10 cellular contexts compared by ENCODE assay signal in the genomic region with DNA sequence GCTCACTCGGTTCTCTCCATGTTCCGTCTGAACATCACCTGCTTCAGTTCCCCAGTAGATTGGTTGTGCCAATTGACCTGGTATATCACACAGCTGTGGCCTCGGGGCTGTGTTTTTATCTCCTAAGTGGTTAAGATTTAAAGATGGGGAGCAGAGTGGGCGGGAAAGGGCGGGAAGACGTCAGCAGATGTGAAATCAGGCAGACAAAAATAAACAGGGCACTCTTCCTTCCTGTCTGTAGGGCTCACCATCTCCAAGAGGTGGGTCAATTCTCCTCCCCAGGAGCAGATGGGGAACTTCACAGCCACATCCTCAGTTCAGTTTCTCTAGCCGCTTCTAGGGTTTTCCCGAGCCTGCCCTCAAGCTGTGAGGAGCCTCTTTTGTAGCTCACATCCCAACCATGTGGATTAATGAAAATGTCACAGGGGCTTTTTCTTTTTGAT. TPM values are rescaled to one million over a fixed set of nuclear protein-coding genes. Genes with fewer than 3 reads are reported as not detected.
DNase-seq lines count a peak whose midpoint lies in the region; ATAC-seq, FAIRE-seq and TF ChIP-seq lines count a peak whose summit lies in the region.
"Had no signal": no experiment of that assay in that cellular context is flagged by ENCODE, and none has a peak within 500 bp of the region (broad histone marks: within the 10 kb centered on the region; RNA-seq: fewer than 3 reads in every experiment).

No MANE protein-coding gene starts in this region.

- peak overlapping the region; percentile 5; the same call in 1 of the 2 replicates for H3K9ac ChIP-seq in BLaER1
- H3K9ac ChIP-seq in K562 (ENCODE audit: insufficient read depth in 1 of 2, low read depth in 2 of 2, low read length in 2 of 2), result no peak overlapping the region

- WGBS in K562 (ENCODE audit: insufficient coverage, low coverage, missing lambda C conversion rate), result 19% methylated on average over 8 of the region's 8 CpGs

- H3K9me3 ChIP-seq in BLaER1, result peaks cover 19% of the 10 kb centered on the region
- H3K9me3 ChIP-seq in K562 (replicated peaks; ENCODE audit: control insufficient read depth, insufficient read depth, low read depth, low read length), result peaks cover 6% of the 10 kb centered on the region; the same call in 1 of the 2 replicates

- POLR2A ChIA-PET in K562 (lab: Yijun Ruan, JAX), result interaction anchor here (0.7 to 1.0 kb wide), 2 partner anchors 9 to 22 kb away, joined by 3 read pairs; no protein-coding TSS in a partner anchor

- DNase-seq in KG1 (lab: John Stamatoyannopoulos, UW), result peak; percentile 19
- no peak for DNase-seq in K562 (ENCODE audit: extremely low read depth in 1 of 4, low spot score in 3 of 4)
- DNase-seq in hippocampal formation (lab: John Stamatoyannopoulos, UW), result no peak
- DNase-seq in frontal cortex (ENCODE audit: low spot score in 2 of 2), result no peak
- DNase-seq in putamen (ENCODE audit: low spot score), result no peak

- in situ Hi-C loops in K562 (cut with MboI), result no loop called here

- ATAC-seq in GM19438 (IDR thresholded peaks at IDR 0.05; ENCODE audit: low read depth, unreplicated experiment), result peak; percentile 45
- no peak for ATAC-seq in K562
- ATAC-seq in esophagus mucosa, result no peak

- peak overlapping the region; percentile 20; the same call in 1 of the 2 replicates for H3K27ac ChIP-seq in BLaER1
- H3K27ac ChIP-seq in K562 (ENCODE audit: extremely low read depth, low read depth, low read length), result no peak overlapping the region
- H3K27ac ChIP-seq: VCaP had no signal

- no peaks in the 10 kb centered on the region for H3K79me2 ChIP-seq in K562 (ENCODE audit: control insufficient read depth, insufficient read depth, low read length)

- TF ChIP-seq RAD21 in K562 (CRISPR knock-in tag; conservative IDR thresholded peaks at IDR 0.05 in 1 of 2, IDR thresholded peaks at IDR 0.05 in 1 of 2), result no peak

- no peak for TF ChIP-seq CTCF in K562 (IDR thresholded peaks at IDR 0.05 in 2 of 3, conservative IDR thresholded peaks at IDR 0.05 in 1 of 3; ENCODE audit: insufficient read depth in 2 of 3, low read depth in 1 of 3, low read length in 3 of 3)

- H3K4me2 ChIP-seq in BLaER1 (peak overlapping the region; percentile 74), K562 (ENCODE audit: insufficient read depth, low read length) (no peak overlapping the region)

- H3K27me3 ChIP-seq in BLaER1 (no peaks in the 10 kb centered on the region), K562 (ENCODE audit: control insufficient read depth in 2 of 2, insufficient read depth in 2 of 2, low read length in 2 of 2) (no peaks in the 10 kb centered on the region; a peak in 1 of 5 replicates)

- no peak for TF ChIP-seq EP300 in K562 (IDR thresholded peaks at IDR 0.05; ENCODE audit: low read length)

- H3K9me1 ChIP-seq in K562 (ENCODE audit: control insufficient read depth, insufficient read depth, low read length), result no peaks in the 10 kb centered on the region

- H3K36me3 ChIP-seq in BLaER1, result no peaks in the 10 kb centered on the region
- no peaks in the 10 kb centered on the region for H3K36me3 ChIP-seq in K562 (ENCODE audit: control insufficient read depth, insufficient read depth, low read length)

- BruUV-seq in K562 (replicated peaks; lab: Mats Ljungman, UMichigan), result no TSS peak

- CTCF ChIA-PET in K562 (lab: Yijun Ruan, JAX; ENCODE audit: low intra/inter-chr PET ratio), result no interaction called here

- H2AFZ ChIP-seq in K562 (ENCODE audit: low read depth, low read length), result no peak overlapping the region

- intact Hi-C loops in K562 (cut with micrococcal nuclease), result no loop called here

- FAIRE-seq in K562 (lab: Jason Lieb, UNC) (no peak), frontal cortex (lab: Jason Lieb, UNC) (no peak)
- FAIRE-seq: G401.6 had no signal

- no peak for TF ChIP-seq POLR2A in K562 (conservative IDR thresholded peaks at IDR 0.05)

- H3K4me3 ChIP-seq in BLaER1 (no peak overlapping the region), K562 (no peak overlapping the region)

- H3K4me1 ChIP-seq in BLaER1, result peaks cover 46% of the 10 kb centered on the region
- peaks cover 2 to 4% of the 10 kb centered on the region in 2 experiments; a peak in 2 of 5 replicates for H3K4me1 ChIP-seq in K562 (replicated peaks in 1 of 2; ENCODE audit: control insufficient read depth in 2 of 2, insufficient read depth in 2 of 2, low read length in 2 of 2)

- H4K20me1 ChIP-seq in BLaER1 (no peaks in the 10 kb centered on the region), K562 (replicated peaks; ENCODE audit: control insufficient read depth, insufficient read depth, low read length) (no peaks in the 10 kb centered on the region)

TF ChIP-seq in K562, 482 proteins besides CTCF, POLR2A, EP300 and RAD21:
- no peak for TF ChIP-seq NELFE (IDR thresholded peaks at IDR 0.05; ENCODE audit: insufficient read depth, insufficient read length)
- peak; percentile 15; the same call in 1 of the 2 replicates for TF ChIP-seq L3MBTL2 (IDR thresholded peaks at IDR 0.05)

RNA-seq across cellular contexts. Expression of a gene that starts 26.8 kb away (rescaled TPM):
- total RNA-seq in K562 (2011; cell fraction: chromatin; rRNA removed; ENCODE audit: low replicate concordance), result 68.0 and 142 TPM in 2 replicates
- total RNA-seq in K562 (2011; cell fraction: nucleolus; rRNA removed), result 68.2 and 70.8 TPM in 2 replicates
- total RNA-seq in K562 (2011; cell fraction: nucleoplasm; rRNA removed), result 73.4 and 82.1 TPM in 2 replicates
- total RNA-seq in K562 (2014; rRNA removed), result 12.4 and 19.0 TPM in 2 replicates
- total RNA-seq in K562 (2014; rRNA removed; fragmentation: Illumina TruSeq; extraction: Trizol), result 12.9 and 15.4 TPM in 2 replicates
- 15.8 and 17.7 TPM in 2 replicates for total RNA-seq in K562 (2015; rRNA removed; fragmentation: Illumina TruSeq; extraction: Trizol)
- 31.2 and 34.5 TPM in 2 replicates for total RNA-seq in K562 (2021)
- polyA plus RNA-seq in K562 (2011; rRNA removed), result 21.2 and 25.8 TPM in 2 replicates
- 17.5 and 23.9 TPM in 2 replicates for polyA plus RNA-seq in K562 (2011; cell fraction: cytosol; rRNA removed)
- 64.7 and 116 TPM in 2 replicates for polyA plus RNA-seq in K562 (2011; cell fraction: nucleus; rRNA removed)
- polyA plus RNA-seq in K562 (2012), result 16.4 and 17.1 TPM in 2 replicates
- 15.7 and 16.9 TPM in 2 replicates for polyA plus RNA-seq in K562 (2014; fragmentation: Illumina TruSeq; extraction: Trizol)
- polyA plus RNA-seq in K562 (2014; fragmentation: Nextera tagmentation; extraction: Ambion mirVana), result 1 to 10 TPM; 1.3 to 1.4 TPM
- 15.6 and 17.5 TPM in 2 replicates for polyA plus RNA-seq in K562 (2014; rRNA removed)
- polyA minus RNA-seq in K562 (2011; rRNA and poly(A)+ RNA removed), result 20.8 and 31.8 TPM in 2 replicates
- polyA minus RNA-seq in K562 (2011; cell fraction: cytosol; rRNA and poly(A)+ RNA removed), result 22.5 and 23.9 TPM in 2 replicates
- 27.7 and 31.9 TPM in 2 replicates for polyA minus RNA-seq in K562 (2011; cell fraction: nucleus; rRNA and poly(A)+ RNA removed)
- 5.3 TPM for total RNA-seq in frontal cortex
- 13.5 TPM for total RNA-seq in esophagus mucosa
